In the genomic region with DNA sequence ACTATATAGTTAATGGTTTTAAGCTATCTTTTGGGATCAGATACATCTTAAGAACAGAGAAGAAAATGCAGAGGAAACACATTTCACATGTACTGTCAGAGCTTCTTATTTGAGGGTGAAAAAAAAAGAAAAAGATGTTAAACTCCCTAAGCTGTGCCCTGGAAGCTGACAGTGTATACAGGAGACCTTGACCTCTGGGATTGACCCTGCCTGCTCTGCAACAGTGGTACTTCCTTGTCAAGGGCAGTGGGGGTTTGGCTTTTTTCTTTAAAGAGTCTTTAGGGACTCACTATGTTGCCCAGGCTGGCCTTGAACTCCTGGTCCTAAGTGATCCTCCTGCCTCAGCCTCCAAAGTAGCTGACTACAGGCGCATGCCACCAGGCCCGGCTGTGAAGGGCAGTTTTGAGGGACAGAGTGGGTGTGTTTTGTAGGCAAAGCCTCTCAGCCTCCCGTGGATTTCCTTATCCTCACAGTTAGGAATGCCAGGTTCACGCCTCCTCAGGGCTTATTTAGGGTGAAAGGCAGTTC, we compare ENCODE assay signal across 29 cellular contexts.
"Had no signal": no experiment of that assay in that cellular context is flagged by ENCODE, and none has a peak within 500 bp of the region (broad histone marks: within the 10 kb centered on the region; RNA-seq: fewer than 3 reads in every experiment).

No MANE protein-coding gene starts in this region.

- H3K36me3 ChIP-seq: ovary had no signal

- ATAC-seq: foreskin keratinocyte, heart right ventricle, left colon, mucosa of descending colon, sciatic nerve had no signal

- H3K27ac Mint-ChIP-seq: memory B cell, mesothelial cell of epicardium, naive B cell, type B pancreatic cell had no signal

- DNase-seq: caudate nucleus; cerebellar nuclear complex; cortex of kidney; foreskin keratinocyte; glutamatergic neuron; heart right ventricle; hippocampal formation; kidney glomerular epithelial cell; left colon; left ventricle myocardium inferior; mucosa of descending colon; naive B cell; occipital lobe; ovary; stimulated activated CD4-positive, alpha-beta T cell treated with anti-CD3 and anti-CD28 coated beads, Interleukin-12 subunit alpha, Interleukin-12 subunit beta, amount 100 ng/mL, for 4 hours; stimulated activated CD4-positive, alpha-beta T cell treated with anti-CD3 and anti-CD28 coated beads, Interleukin-1b, Interleukin-23, amount 100 ng/mL, for 48 hours; stimulated activated CD4-positive, alpha-beta T cell treated with anti-CD3 and anti-CD28 coated beads, Interleukin-4, amount 100 ng/mL, for 1 hour; stimulated activated CD8-positive, alpha-beta memory T cell treated with anti-CD3 and anti-CD28 coated beads, Interleukin-4, amount 100 ng/mL, for 48 hours; stimulated activated naive CD4-positive, alpha-beta T cell treated with Interleukin-2 at 50 U/mL for 16 hours; substantia nigra; testis; tibial artery had no signal

- H3K4me1 ChIP-seq: esophagus muscularis mucosa, foreskin keratinocyte, heart right ventricle, testis, tibial artery had no signal

- H3K27me3 ChIP-seq: esophagus muscularis mucosa, foreskin keratinocyte, heart right ventricle, ovary, testis, tibial artery had no signal

- H3K4me1 Mint-ChIP-seq: memory B cell, mesothelial cell of epicardium, naive B cell had no signal

- H3K4me2 ChIP-seq: smooth muscle cell had no signal

- H3K9me3 Mint-ChIP-seq: memory B cell, mesothelial cell of epicardium, naive B cell, type B pancreatic cell had no signal

- H3K9me3 ChIP-seq: esophagus muscularis mucosa, heart right ventricle, left ventricle myocardium inferior, mucosa of descending colon, ovary, testis, tibial artery had no signal

- H3K4me3 ChIP-seq: esophagus muscularis mucosa, heart right ventricle, left ventricle myocardium inferior, lung, mucosa of descending colon, ovary, smooth muscle cell, testis, tibial artery had no signal

- H3K27ac ChIP-seq: esophagus muscularis mucosa, foreskin keratinocyte, heart right ventricle, left ventricle myocardium inferior, ovary, testis, tibial artery had no signal

- H3K4me3 Mint-ChIP-seq: memory B cell, mesothelial cell of epicardium, naive B cell, type B pancreatic cell had no signal

- H3K27me3 Mint-ChIP-seq: memory B cell, naive B cell, type B pancreatic cell had no signal
